ENCODE assay signal across 8 cellular contexts in the genomic region with DNA sequence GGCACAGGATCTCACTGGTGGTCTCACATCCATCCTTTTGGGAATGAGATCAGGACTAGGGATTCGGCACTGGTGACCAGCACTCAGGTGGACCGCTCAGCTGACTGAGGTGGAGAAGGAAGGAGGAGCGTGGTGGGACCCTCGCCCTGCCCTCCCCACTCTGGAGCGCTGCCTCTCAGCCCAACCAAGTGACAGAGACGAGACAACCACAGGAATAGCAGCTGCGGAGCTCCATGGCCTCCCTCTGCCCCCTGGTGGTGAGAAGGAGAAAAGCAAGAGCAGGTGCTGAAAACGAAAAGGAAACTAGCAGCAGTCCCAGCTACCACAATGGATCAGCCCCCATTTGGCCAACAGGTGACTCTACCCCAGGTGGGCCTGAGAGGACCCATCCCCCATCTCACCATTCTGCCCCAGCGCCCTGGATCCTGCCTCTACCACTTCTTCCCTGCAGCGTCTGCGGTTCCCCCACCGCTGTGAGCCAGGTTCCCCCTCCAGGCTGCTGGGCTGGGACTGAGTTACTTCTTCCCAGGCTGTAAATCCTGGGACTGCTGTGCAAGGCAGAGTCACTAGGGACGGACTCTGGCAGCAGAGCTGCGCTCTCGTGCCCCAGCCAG. TPM values are rescaled to one million over a fixed set of nuclear protein-coding genes. Genes with fewer than 3 reads are reported as not detected.
A peak's percentile ranks its signal among the peaks of the same experiment; 100 is the strongest.
DNase-seq lines count a peak whose midpoint lies in the region; ATAC-seq, FAIRE-seq and TF ChIP-seq lines count a peak whose summit lies in the region.
"Not testable (repeated sequence)": the region's sequence is repeated elsewhere in the genome, so short reads cannot be mapped to it uniquely, and the experiment has no call there.

A gene with protein sequence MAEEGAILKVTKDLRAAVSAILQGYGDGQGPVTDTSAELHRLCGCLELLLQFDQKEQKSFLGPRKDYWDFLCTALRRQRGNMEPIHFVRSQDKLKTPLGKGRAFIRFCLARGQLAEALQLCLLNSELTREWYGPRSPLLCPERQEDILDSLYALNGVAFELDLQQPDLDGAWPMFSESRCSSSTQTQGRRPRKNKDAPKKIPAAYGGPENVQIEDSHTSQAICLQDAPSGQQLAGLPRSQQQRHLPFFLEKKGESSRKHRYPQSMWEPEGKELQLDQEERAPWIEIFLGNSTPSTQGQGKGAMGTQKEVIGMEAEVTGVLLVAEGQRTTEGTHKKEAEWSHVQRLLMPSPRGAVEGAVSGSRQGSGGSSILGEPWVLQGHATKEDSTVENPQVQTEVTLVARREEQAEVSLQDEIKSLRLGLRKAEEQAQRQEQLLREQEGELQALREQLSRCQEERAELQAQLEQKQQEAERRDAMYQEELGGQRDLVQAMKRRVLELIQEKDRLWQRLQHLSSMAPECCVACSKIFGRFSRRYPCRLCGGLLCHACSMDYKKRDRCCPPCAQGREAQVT (plus strand): TSS at position 533 of the 614 bp plus-strand sequence. CDS start 1,353 bp downstream, outside the sequence.

- H3K36me3 ChIP-seq in bronchial epithelial cell (ENCODE audit: control insufficient read depth, insufficient read depth, low read length); spleen: not testable (repeated sequence)

- not testable (repeated sequence) for H3K27ac ChIP-seq in AG04450 (ENCODE audit: low read depth, low read length)
- peak within 1 kb of the TSS in 1 of 8 donors; percentile 56 for H3K27ac ChIP-seq in spleen

- H3K9me3 ChIP-seq in AG04450 (ENCODE audit: control insufficient read depth, insufficient read depth, low read length); spleen: not testable (repeated sequence)

- POLR2A ChIA-PET in AG04450 (lab: Yijun Ruan, JAX): not testable (repeated sequence)

- peaks cover 0 to 35% (median 14%) of the 10 kb centered on the region in 6 donors for H3K4me1 ChIP-seq in spleen

- intact Hi-C loops in spleen (cut with DNase I; ENCODE audit: low total_unique reads): not testable (repeated sequence)

- CTCF ChIA-PET in AG04450 (lab: Charles Lee): interaction anchor here (0.7 to 5.3 kb wide), 12 partner anchors 10 to 292 kb away, joined by 3 to 54 read pairs (median 4); no protein-coding TSS in a partner anchor

- peak; percentile 94 for FAIRE-seq in bronchial epithelial cell (lab: Jason Lieb, UNC)

- ATAC-seq in GM18909 (IDR thresholded peaks at IDR 0.05; ENCODE audit: poor library complexity, unreplicated experiment) (peak; percentile 88), HG03159 (IDR thresholded peaks at IDR 0.05; ENCODE audit: unreplicated experiment) (peak; percentile 83)

- not testable (repeated sequence) for TF ChIP-seq POLR2A in spleen (IDR thresholded peaks at IDR 0.05)

- DNase-seq in AG04450 (ENCODE audit: low read depth, low spot score): peak; percentile 7
- DNase-seq in NCI-H2196 treated with DMSO at 0.1 percent for 48 hours (lab: John Stamatoyannopoulos, UW; ENCODE audit: unreplicated experiment): peak; percentile 62
- peak; percentile 50 for DNase-seq in bronchial epithelial cell (ENCODE audit: low read depth)
- DNase-seq in iris pigment epithelial cell (ENCODE audit: low read depth): peak; percentile 45
- DNase-seq in spleen: peak; percentile 89

- H3K27me3 ChIP-seq in AG04450 (ENCODE audit: control insufficient read depth, insufficient read depth, low read length): peaks cover 63% of the 10 kb centered on the region
- H3K27me3 ChIP-seq in bronchial epithelial cell (ENCODE audit: control insufficient read depth, insufficient read depth, low read length): peaks cover 14% of the 10 kb centered on the region
- H3K27me3 ChIP-seq in spleen (replicated peaks in 1 of 7): peaks cover 0 to 11% (median 0%) of the 10 kb centered on the region in 7 donors

- 1 to 8% (median 6%) methylated on average over 11 to 15 of the region's 15 CpGs for WGBS in spleen, 5 donors

- peak within 1 kb of the TSS; percentile 50 for H3K4me3 ChIP-seq in AG04450 (ENCODE audit: low read depth, low read length)
- not testable (repeated sequence) for H3K4me3 ChIP-seq in WI38 (ENCODE audit: low read depth, low read length); bronchial epithelial cell (ENCODE audit: low read depth, low read length)
- H3K4me3 ChIP-seq in spleen: peak within 1 kb of the TSS in 7 of 8 donors; percentile 5 to 66 (median 23)

- TF ChIP-seq CTCF in AG04450 (IDR thresholded peaks at IDR 0.05; ENCODE audit: low read depth, low read length) (peak; percentile 70), WI38 (IDR thresholded peaks at IDR 0.05; ENCODE audit: low read depth, low read length) (peak; percentile 71), bronchial epithelial cell (IDR thresholded peaks at IDR 0.05; ENCODE audit: insufficient read depth, low read length, severe bottlenecking) (peak; percentile 77), spleen (IDR thresholded peaks at IDR 0.05 in 8 of 11, conservative IDR thresholded peaks at IDR 0.05 in 3 of 11) (peak; percentile 73 to 93 (median 88))

RNA-seq across cellular contexts. Expression of the gene that starts here (rescaled TPM):
- polyA plus RNA-seq in AG04450 (2011; rRNA removed) (not detected in 2 replicates), spleen (1 to 10 TPM in 2 of 3 donors, under 1 TPM in 1; 0.32 to 3.7 (median 2.7) TPM)
- not detected in 2 replicates for polyA minus RNA-seq in AG04450 (2011; rRNA and poly(A)+ RNA removed)
- total RNA-seq in bronchial epithelial cell (not detected in 2 replicates), spleen (1 to 10 TPM; 2.0 to 4.5 (median 2.6) TPM)

Comparison
In these comparisons a context has a peak if more than half of its experiments do, and no peak if none do; other contexts are left out.
1. Peak in DNase-seq and H3K4me3 ChIP-seq in AG04450; RNA of the gene not detected or under 1 TPM.
2. Peak in DNase-seq in bronchial epithelial cell; RNA of the gene not detected or under 1 TPM.
3. DNase-seq: peak in every context shown above with its lines; median percentile 89 in spleen; 62 in NCI-H2196 treated with DMSO at 0.1 percent for 48 hours; 50 in bronchial epithelial cell; 45 in iris pigment epithelial cell; 7 in AG04450.